Comparison of ENCODE assay signal across 15 cellular contexts in the genomic region with DNA sequence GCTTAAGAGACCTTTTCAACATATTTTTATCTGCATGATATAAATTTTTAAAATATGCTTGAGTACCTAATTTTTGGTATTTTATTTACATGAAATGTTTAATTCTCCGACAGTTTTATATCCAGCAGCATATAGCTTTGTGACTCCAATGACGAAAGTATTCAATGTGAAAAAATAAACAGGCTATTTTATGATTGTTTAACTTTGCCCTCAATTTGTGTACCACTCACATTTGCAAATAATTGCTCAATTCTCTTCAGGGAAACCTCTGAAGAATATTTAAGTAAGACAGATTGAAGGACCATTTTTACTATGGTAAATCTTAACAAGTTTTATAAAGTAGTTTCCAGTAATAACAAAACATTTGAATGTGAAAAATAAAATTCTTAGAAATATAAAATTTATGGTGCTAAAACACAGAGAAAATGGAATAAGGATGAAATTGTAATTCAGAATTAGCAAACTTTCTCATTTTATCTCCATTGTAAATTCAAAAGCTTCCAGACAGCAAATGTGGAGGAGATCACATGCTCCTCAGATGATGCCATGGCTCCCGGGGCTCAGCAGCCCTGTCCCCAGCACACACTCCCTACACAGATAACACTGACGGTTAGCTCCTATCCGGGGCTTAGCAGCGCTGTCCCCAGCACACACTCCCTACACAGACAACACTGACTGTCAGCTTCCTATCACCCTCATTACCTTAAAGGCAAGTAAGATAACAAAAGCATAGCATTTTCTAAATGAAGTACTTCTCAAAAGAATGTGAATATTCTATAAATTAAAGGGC.
"Had no signal": no experiment of that assay in that cellular context is flagged by ENCODE, and none has a peak within 500 bp of the region (broad histone marks: within the 10 kb centered on the region; RNA-seq: fewer than 3 reads in every experiment).

No MANE protein-coding gene starts in this region.

- DNase-seq: cerebellar nuclear complex; left colon; mucosa of descending colon; naive thymus-derived CD8-positive, alpha-beta T cell; pancreas; retina; spleen; stimulated activated CD4-positive, alpha-beta T cell treated with anti-CD3 and anti-CD28 coated beads, Interleukin-15, amount 100 ng/mL, for 24 hours; stimulated activated CD4-positive, alpha-beta T cell treated with anti-CD3 and anti-CD28 coated beads, Interleukin-1b, Interleukin-23, amount 100 ng/mL, for 48 hours; stimulated activated CD4-positive, alpha-beta T cell treated with anti-CD3 and anti-CD28 coated beads, Interleukin-4, amount 100 ng/mL, for 24 hours; testis; upper lobe of right lung had no signal

- ATAC-seq: gastroesophageal sphincter; left colon; mucosa of descending colon; naive thymus-derived CD8-positive, alpha-beta T cell; pancreas; sciatic nerve; stimulated activated memory B cell treated with anti-CD40 and anti-IgM and Interleukin-4, amounts not matched to agents 10 μg/mL and 1 μg/mL and 100 μg/mL, for 72 hours; upper lobe of right lung had no signal
